ENCODE assay signal across 11 cellular contexts in genomic region chr10:95517536-95518454, GRCh38. TPM values are rescaled to one million over a fixed set of nuclear protein-coding genes. Genes with fewer than 3 reads are reported as not detected.
DNase-seq lines count a peak whose midpoint lies in the region; TF ChIP-seq lines count a peak whose summit lies in the region.
"Had no signal": no experiment of that assay in that cellular context is flagged by ENCODE, and none has a peak within 500 bp of the region (broad histone marks: within the 10 kb centered on the region; RNA-seq: fewer than 3 reads in every experiment).

No MANE protein-coding gene starts in this region.

- TF ChIP-seq CTCF in epithelial cell of esophagus (IDR thresholded peaks at IDR 0.05; ENCODE audit: insufficient read depth, low read depth, low read length, missing control alignments) (no peak), testis (IDR thresholded peaks at IDR 0.05) (no peak)

- H3K4me1 ChIP-seq in BLaER1 treated with 17β-estradiol and CSF1 and Interleukin-3, amounts not matched to agents 10 nM and 100 nM: peaks cover 12 to 47% (median 33%) of the 10 kb centered on the region in 10 experiments
- H3K4me1 ChIP-seq in mucosa of rectum (ENCODE audit: control insufficient read depth in 2 of 2, insufficient read depth in 2 of 2, low read length in 2 of 2) (peaks cover 14 to 27% of the 10 kb centered on the region in 2 donors), testis (peaks cover 20% of the 10 kb centered on the region)

- no peaks in the 10 kb centered on the region for H3K27me3 ChIP-seq in BLaER1 treated with 17β-estradiol and CSF1 and Interleukin-3, amounts not matched to agents 10 nM and 100 nM
- H3K27me3 ChIP-seq in mucosa of rectum (ENCODE audit: control insufficient read depth in 2 of 2, insufficient read depth in 2 of 2, low read length in 2 of 2) (no peaks in the 10 kb centered on the region), testis (no peaks in the 10 kb centered on the region)

- H3K9ac ChIP-seq in BLaER1 treated with 17β-estradiol and CSF1 and Interleukin-3, amounts not matched to agents 10 nM and 100 nM: no peak overlapping the region
- no peak overlapping the region for H3K9ac ChIP-seq in mucosa of rectum (ENCODE audit: low read depth in 1 of 2, low read length in 2 of 2)

- peak; percentile 72 for DNase-seq in NCI-H69 (lab: John Stamatoyannopoulos, UW)
- peak; percentile 19 for DNase-seq in epithelial cell of esophagus (ENCODE audit: low read depth)
- DNase-seq in NOMO-1 treated with DMSO at 0.1 percent for 48 hours (lab: John Stamatoyannopoulos, UW; ENCODE audit: unreplicated experiment): no peak
- no peak for DNase-seq in testis
- DNase-seq in activated CD8-positive, alpha-beta memory T cell treated with anti-CD3 and anti-CD28 coated beads for 24 hours: no peak
- no peak for DNase-seq in activated CD4-positive, alpha-beta T cell treated with anti-CD3 and anti-CD28 coated beads for 4 hours
- DNase-seq: NCI-H1436 had no signal

- 60 to 78% methylated on average over 5 of the region's 5 CpGs for WGBS in testis, 2 donors

- no peak for TF ChIP-seq POLR2A in testis (IDR thresholded peaks at IDR 0.05)

- no peak overlapping the region for H3K4me3 ChIP-seq in BLaER1 treated with 17β-estradiol and CSF1 and Interleukin-3, amounts not matched to agents 10 nM and 100 nM
- no peak overlapping the region for H3K4me3 ChIP-seq in epithelial cell of esophagus (ENCODE audit: low read length)
- H3K4me3 ChIP-seq in mucosa of rectum (ENCODE audit: low read length in 2 of 2): no peak overlapping the region
- no peak overlapping the region for H3K4me3 ChIP-seq in testis
- H3K4me3 ChIP-seq: lung had no signal

- no peaks in the 10 kb centered on the region for H3K36me3 ChIP-seq in BLaER1 treated with 17β-estradiol and CSF1 and Interleukin-3, amounts not matched to agents 10 nM and 100 nM
- no peaks in the 10 kb centered on the region for H3K36me3 ChIP-seq in mucosa of rectum (ENCODE audit: control insufficient read depth in 2 of 2, insufficient read depth in 2 of 2, low read length in 2 of 2)
- no peaks in the 10 kb centered on the region for H3K36me3 ChIP-seq in testis (ENCODE audit: low read depth, missing control alignments)

- peak overlapping the region; percentile 14 to 80 (median 61); a peak in 21 of 22 replicates for H3K4me2 ChIP-seq in BLaER1 treated with 17β-estradiol and CSF1 and Interleukin-3, amounts not matched to agents 10 nM and 100 nM

- no peaks in the 10 kb centered on the region; a peak in 1 of 22 replicates for H3K9me3 ChIP-seq in BLaER1 treated with 17β-estradiol and CSF1 and Interleukin-3, amounts not matched to agents 10 nM and 100 nM (replicated peaks in 1 of 11)
- H3K9me3 ChIP-seq in mucosa of rectum (ENCODE audit: control insufficient read depth in 2 of 2, low read length in 2 of 2): no peaks in the 10 kb centered on the region
- no peaks in the 10 kb centered on the region for H3K9me3 ChIP-seq in testis

- H3K27ac ChIP-seq in BLaER1 treated with 17β-estradiol and CSF1 and Interleukin-3, amounts not matched to agents 10 nM and 100 nM: 0 out of 22 replicates have a peak overlapping the region, but pooled peaks of 3 of the 11 experiments have one; percentile 1 to 10 (median 2)
- H3K27ac ChIP-seq in mucosa of rectum (ENCODE audit: low read depth in 2 of 2, low read length in 2 of 2): peak overlapping the region; percentile 74 to 77
- H3K27ac ChIP-seq in testis: peak overlapping the region in 1 of 2 donors; percentile 77
- H3K27ac ChIP-seq: C4-2B had no signal

- intact Hi-C loops in testis (cut with DNase I; ENCODE audit: low total_unique reads): no loop called here

- no peaks in the 10 kb centered on the region for H4K20me1 ChIP-seq in BLaER1 treated with 17β-estradiol and CSF1 and Interleukin-3, amounts not matched to agents 10 nM and 100 nM

RNA-seq across cellular contexts. Expression of gene SORBS1, which starts 43.4 kb away (rescaled TPM):
- 10 to 100 TPM; 34.4 to 38.8 TPM for total RNA-seq in testis
- 46.6 TPM for polyA plus RNA-seq in testis (ENCODE audit: insufficient read depth, low read depth, low replicate concordance)

Comparison
In these comparisons a context has a peak if more than half of its experiments do, and no peak if none do; other contexts are left out.
1. DNase-seq: peak in NCI-H69 (single experiment) and epithelial cell of esophagus (single experiment); none in NOMO-1 treated with DMSO at 0.1 percent for 48 hours (single experiment), testis (single experiment), activated CD8-positive, alpha-beta memory T cell treated with anti-CD3 and anti-CD28 coated beads for 24 hours (single experiment) and activated CD4-positive, alpha-beta T cell treated with anti-CD3 and anti-CD28 coated beads for 4 hours (0 of 2).